19 cellular contexts compared by ENCODE assay signal in the genomic region with DNA sequence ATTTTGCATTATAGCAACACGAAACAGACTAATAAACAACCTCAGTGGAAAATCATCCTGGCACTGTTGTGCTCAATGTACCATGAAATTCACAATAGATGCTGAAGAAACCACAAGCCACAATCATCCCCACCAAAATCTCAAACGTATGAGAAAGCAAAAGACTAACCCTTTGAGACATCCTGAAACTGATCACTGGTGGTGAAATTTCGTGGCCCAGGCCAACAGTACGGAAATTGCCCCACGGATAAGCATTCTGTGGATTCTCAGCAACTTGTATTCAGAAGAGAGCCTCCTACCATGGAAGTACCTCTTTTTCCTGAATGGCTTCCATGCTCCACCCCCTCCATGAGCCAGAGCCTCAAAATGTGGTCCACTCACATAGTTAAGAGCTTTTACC.
DNase-seq lines count a peak whose midpoint lies in the region; ATAC-seq and TF ChIP-seq lines count a peak whose summit lies in the region.
"Had no signal": no experiment of that assay in that cellular context is flagged by ENCODE, and none has a peak within 500 bp of the region (broad histone marks: within the 10 kb centered on the region; RNA-seq: fewer than 3 reads in every experiment).

No MANE protein-coding gene starts in this region.

- no peak for TF ChIP-seq CTCF in choroid plexus epithelial cell (conservative IDR thresholded peaks at IDR 0.05; ENCODE audit: low read depth, low read length)

- DNase-seq in GM04503 (ENCODE audit: low read depth) (peak; percentile 81), KBM-7 (peak; percentile 5), choroid plexus epithelial cell (ENCODE audit: low read depth) (peak; percentile 7), stromal cell of bone marrow (ENCODE audit: low read depth) (peak; percentile 81), UCSD-AML1 (lab: John Stamatoyannopoulos, UW; ENCODE audit: unreplicated experiment) (no peak)
- DNase-seq in activated T-cell treated with anti-CD3 and anti-CD28 coated beads, Interleukin-2, amount 50 U/mL, for 48 hours: no peak
- DNase-seq: activated CD4-positive, alpha-beta T cell treated with anti-CD3 and anti-CD28 coated beads, Interleukin-2, amount 50 U/mL, for 1 hour; cerebellar nuclear complex; DMS53; endodermal cell; islet precursor cell; mammary epithelial cell; naive B cell; NCI-H1694; NCI-H446 treated with DMSO at 0.1 percent for 48 hours; stimulated activated CD4-positive, alpha-beta T cell treated with anti-CD3 and anti-CD28 coated beads, Interleukin-2, amount 100 ng/mL, for 24 hours; substantia nigra had no signal

- no peak for ATAC-seq in HG03354 (IDR thresholded peaks at IDR 0.05; ENCODE audit: poor library complexity, severe bottlenecking, unreplicated experiment)

- in situ Hi-C loops in KBM-7 (cut with MboI; ENCODE audit: low pct_unique_long_range_greater_than_20kb, low sequenced_read_pairs): no loop called here

- H3K4me3 ChIP-seq in choroid plexus epithelial cell (ENCODE audit: low read depth, low read length): no peak overlapping the region
- H3K4me3 ChIP-seq: vagina had no signal

Comparison
In these comparisons a context has a peak if more than half of its experiments do, and no peak if none do; other contexts are left out.
1. DNase-seq: peak in GM04503 (single experiment), KBM-7 (single experiment), choroid plexus epithelial cell (single experiment) and stromal cell of bone marrow (single experiment); none in activated T-cell treated with anti-CD3 and anti-CD28 coated beads, Interleukin-2, amount 50 U/mL, for 48 hours (0 of 2) and UCSD-AML1 (single experiment).